15 cellular contexts compared by ENCODE assay signal in genomic region chr11:69217276-69218105, GRCh38.
DNase-seq lines count a peak whose midpoint lies in the region; ATAC-seq, FAIRE-seq and TF ChIP-seq lines count a peak whose summit lies in the region.
"Had no signal": no experiment of that assay in that cellular context is flagged by ENCODE, and none has a peak within 500 bp of the region (broad histone marks: within the 10 kb centered on the region; RNA-seq: fewer than 3 reads in every experiment).

No MANE protein-coding gene starts in this region.

- no TSS peak for BruUV-seq in K562 (replicated peaks; lab: Mats Ljungman, UMichigan)

- H3K27ac Mint-ChIP-seq in type B pancreatic cell = no peak overlapping the region
- H3K27ac Mint-ChIP-seq: activated CD4-positive, alpha-beta memory T cell treated with anti-CD3 and anti-CD28 coated beads for 36 hours; nephron progenitor cell had no signal

- DNase-seq in activated effector memory CD4-positive, alpha-beta T cell treated with anti-CD3 and anti-CD28 coated beads, Interleukin-2, amount 50 U/mL, for 16 hours = peak; percentile 55
- DNase-seq in activated effector memory CD4-positive, alpha-beta T cell treated with Interleukin-2 at 50 U/mL for 16 hours = no peak
- DNase-seq in K562 (ENCODE audit: extremely low read depth in 1 of 4, low spot score in 3 of 4) (no peak), mesenteric fat pad (ENCODE audit: low spot score) (peak; percentile 69), type B pancreatic cell (ENCODE audit: extremely low spot score, unreplicated experiment) (peak; percentile 66), glomerular visceral epithelial cell (ENCODE audit: extremely low spot score) (no peak)
- no peak for DNase-seq in activated CD4-positive, alpha-beta T cell treated with anti-CD3 and anti-CD28 coated beads for 48 hours
- DNase-seq in effector CD8-positive, alpha-beta T cell (lab: John Stamatoyannopoulos, UW) = no peak
- DNase-seq: activated CD4-positive, alpha-beta memory T cell treated with anti-CD3 and anti-CD28 coated beads for 36 hours; activated naive CD4-positive, alpha-beta T cell treated with Interleukin-2 at 50 U/mL for 16 hours had no signal

- no peak overlapping the region for H3K9ac ChIP-seq in K562 (ENCODE audit: insufficient read depth in 1 of 2, low read depth in 2 of 2, low read length in 2 of 2)

- POLR2A ChIA-PET in K562 (lab: Yijun Ruan, JAX) = interaction anchor here (0.6 to 1.2 kb wide), 2 partner anchors 15 to 24 kb away, joined by 3 read pairs; no protein-coding TSS in a partner anchor

- FAIRE-seq in K562 (lab: Jason Lieb, UNC) = no peak
- FAIRE-seq: D721Med had no signal

- H3K9me3 Mint-ChIP-seq in type B pancreatic cell = no peaks in the 10 kb centered on the region
- H3K9me3 Mint-ChIP-seq: activated CD4-positive, alpha-beta memory T cell treated with anti-CD3 and anti-CD28 coated beads for 36 hours; nephron progenitor cell had no signal

- ATAC-seq in K562 = no peak
- ATAC-seq: HCT116 had no signal

- no peak overlapping the region for H3K4me3 ChIP-seq in K562
- H3K4me3 ChIP-seq: breast epithelium, smooth muscle cell had no signal

- WGBS in K562 (ENCODE audit: insufficient coverage, low coverage, missing lambda C conversion rate) = 4% methylated on average over 8 of the region's 9 CpGs

- TF ChIP-seq CTCF in K562 (IDR thresholded peaks at IDR 0.05 in 2 of 3, conservative IDR thresholded peaks at IDR 0.05 in 1 of 3; ENCODE audit: insufficient read depth in 2 of 3, low read depth in 1 of 3, low read length in 3 of 3) (no peak), type B pancreatic cell (conservative IDR thresholded peaks at IDR 0.05) (no peak)

- H4K20me1 ChIP-seq in K562 (replicated peaks; ENCODE audit: control insufficient read depth, insufficient read depth, low read length) = peaks cover 5% of the 10 kb centered on the region; the same call in 1 of the 2 replicates

- in situ Hi-C loops in K562 (cut with MboI) = no loop called here

- no peaks in the 10 kb centered on the region for H3K36me3 Mint-ChIP-seq in type B pancreatic cell
- H3K36me3 Mint-ChIP-seq: activated CD4-positive, alpha-beta memory T cell treated with anti-CD3 and anti-CD28 coated beads for 36 hours had no signal

- H3K9me3 ChIP-seq in K562 (replicated peaks; ENCODE audit: control insufficient read depth, insufficient read depth, low read depth, low read length) = no peaks in the 10 kb centered on the region
- H3K9me3 ChIP-seq: breast epithelium had no signal

- no peak overlapping the region for H3K4me3 Mint-ChIP-seq in type B pancreatic cell
- H3K4me3 Mint-ChIP-seq: activated CD4-positive, alpha-beta memory T cell treated with anti-CD3 and anti-CD28 coated beads for 36 hours; nephron progenitor cell had no signal

- peaks cover 9% of the 10 kb centered on the region for H3K27me3 Mint-ChIP-seq in type B pancreatic cell

- no peak for TF ChIP-seq RAD21 in K562 (CRISPR knock-in tag; conservative IDR thresholded peaks at IDR 0.05 in 1 of 2, IDR thresholded peaks at IDR 0.05 in 1 of 2)

- H3K4me1 Mint-ChIP-seq in type B pancreatic cell (ENCODE audit: unreplicated experiment) = peaks cover 13% of the 10 kb centered on the region

- H3K4me2 ChIP-seq in K562 (ENCODE audit: insufficient read depth, low read length) = no peak overlapping the region
- H3K4me2 ChIP-seq: smooth muscle cell had no signal

- TF ChIP-seq POLR2A in K562 (conservative IDR thresholded peaks at IDR 0.05) = no peak

- no peaks in the 10 kb centered on the region for H3K36me3 ChIP-seq in K562 (ENCODE audit: control insufficient read depth, insufficient read depth, low read length)
- H3K36me3 ChIP-seq: breast epithelium had no signal

- peaks cover 17 to 59% of the 10 kb centered on the region in 2 experiments; a peak in 4 of 5 replicates for H3K27me3 ChIP-seq in K562 (ENCODE audit: control insufficient read depth in 2 of 2, insufficient read depth in 2 of 2, low read length in 2 of 2)
- H3K27me3 ChIP-seq: breast epithelium had no signal

- peaks cover 0 to 8% of the 10 kb centered on the region in 2 experiments; a peak in 1 of 5 replicates for H3K4me1 ChIP-seq in K562 (replicated peaks in 1 of 2; ENCODE audit: control insufficient read depth in 2 of 2, insufficient read depth in 2 of 2, low read length in 2 of 2)
- H3K4me1 ChIP-seq: breast epithelium had no signal

- no peaks in the 10 kb centered on the region for H3K9me1 ChIP-seq in K562 (ENCODE audit: control insufficient read depth, insufficient read depth, low read length)

- CTCF ChIA-PET in K562 (lab: Yijun Ruan, JAX; ENCODE audit: low intra/inter-chr PET ratio) = no interaction called here

- intact Hi-C loops in K562 (cut with micrococcal nuclease) = loop anchor here (10.0 kb wide), 1 partner anchor 83 kb away; no protein-coding TSS in a partner anchor

- no peak overlapping the region for H3K27ac ChIP-seq in K562 (ENCODE audit: extremely low read depth, low read depth, low read length)
- H3K27ac ChIP-seq: breast epithelium had no signal

- no peak for TF ChIP-seq EP300 in K562 (IDR thresholded peaks at IDR 0.05; ENCODE audit: low read length)

- H3K79me2 ChIP-seq in K562 (ENCODE audit: control insufficient read depth, insufficient read depth, low read length) = no peaks in the 10 kb centered on the region

- H2AFZ ChIP-seq in K562 (ENCODE audit: low read depth, low read length) = no peak overlapping the region

TF ChIP-seq in K562, 482 proteins besides CTCF, POLR2A, EP300 and RAD21:
- TF ChIP-seq ZNF282 (CRISPR knock-in tag; IDR thresholded peaks at IDR 0.05) (no peak), ATF7 (IDR thresholded peaks at IDR 0.05) (no peak), ZNF165 (CRISPR knock-in tag; IDR thresholded peaks at IDR 0.05; ENCODE audit: borderline replicate concordance) (no peak), MXI1 (IDR thresholded peaks at IDR 0.05; ENCODE audit: low read depth, low read length) (no peak), ZNF174 (CRISPR knock-in tag; IDR thresholded peaks at IDR 0.05) (no peak), PML (IDR thresholded peaks at IDR 0.05; ENCODE audit: low read length) (no peak), ZNF395 (CRISPR knock-in tag; IDR thresholded peaks at IDR 0.05) (no peak), MLLT1 (IDR thresholded peaks at IDR 0.05) (no peak), SREBF2 (CRISPR knock-in tag; IDR thresholded peaks at IDR 0.05) (no peak), BCOR (IDR thresholded peaks at IDR 0.05) (peak; percentile 43; the same call in 1 of the 2 replicates), TEAD1 (CRISPR knock-in tag; IDR thresholded peaks at IDR 0.05) (no peak), KDM1A (IDR thresholded peaks at IDR 0.05) (peak; percentile 24 to 51; a peak in 1 of 4 replicates), ELF4 (CRISPR knock-in tag; IDR thresholded peaks at IDR 0.05) (no peak), SOX6 (IDR thresholded peaks at IDR 0.05) (no peak), ARHGAP35 (IDR thresholded peaks at IDR 0.05; ENCODE audit: partially characterized antibody) (no peak), ZNF431 (CRISPR knock-in tag; IDR thresholded peaks at IDR 0.05) (no peak), POLR2AphosphoS2 (IDR thresholded peaks at IDR 0.05; ENCODE audit: low read length) (no peak), RBM25 (IDR thresholded peaks at IDR 0.05; ENCODE audit: low read depth, low read length, severe bottlenecking) (peak; percentile 83), ZSCAN29 (IDR thresholded peaks at IDR 0.05) (no peak), HDAC6 (IDR thresholded peaks at IDR 0.05; ENCODE audit: low read depth, low read length) (no peak), DMBX1 (CRISPR knock-in tag; IDR thresholded peaks at IDR 0.05; ENCODE audit: borderline replicate concordance) (no peak), ZNF445 (CRISPR knock-in tag; IDR thresholded peaks at IDR 0.05; ENCODE audit: low read depth) (no peak), STAT5A (IDR thresholded peaks at IDR 0.05; ENCODE audit: borderline replicate concordance, low read length) (no peak), GABPB1 (CRISPR knock-in tag; IDR thresholded peaks at IDR 0.05) (no peak), ZNF217 (CRISPR knock-in tag; IDR thresholded peaks at IDR 0.05) (no peak)

Comparison
In these comparisons a context has a peak if more than half of its experiments do, and no peak if none do; other contexts are left out.
1. DNase-seq: peak in activated effector memory CD4-positive, alpha-beta T cell treated with anti-CD3 and anti-CD28 coated beads, Interleukin-2, amount 50 U/mL, for 16 hours (single experiment), mesenteric fat pad (single experiment) and type B pancreatic cell (single experiment); none in activated effector memory CD4-positive, alpha-beta T cell treated with Interleukin-2 at 50 U/mL for 16 hours (single experiment), K562 (0 of 4), activated CD4-positive, alpha-beta T cell treated with anti-CD3 and anti-CD28 coated beads for 48 hours (single experiment), effector CD8-positive, alpha-beta T cell (single experiment) and glomerular visceral epithelial cell (single experiment).